In the genomic region with DNA sequence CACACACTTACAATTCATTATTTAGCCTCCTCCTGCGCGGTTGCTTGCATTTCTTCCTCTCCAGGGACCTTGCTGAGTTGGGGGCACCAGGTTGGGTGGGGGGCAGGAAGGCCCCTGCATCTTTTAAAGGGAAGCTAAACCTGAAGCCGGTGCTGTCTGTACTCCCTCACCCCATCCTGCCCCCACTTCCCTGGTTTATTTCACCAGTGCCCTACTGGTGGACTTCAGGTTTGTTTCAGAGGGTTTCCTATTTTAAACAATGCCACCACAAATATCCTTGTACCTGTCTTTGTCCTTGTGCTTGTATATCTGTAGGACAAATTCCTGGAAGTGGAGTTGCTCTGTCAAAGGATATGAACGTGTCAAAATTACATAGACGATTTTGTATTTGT, we compare ENCODE assay signal across 11 cellular contexts. TPM values are rescaled to one million over a fixed set of nuclear protein-coding genes. Genes with fewer than 3 reads are reported as not detected.
DNase-seq lines count a peak whose midpoint lies in the region; ATAC-seq and TF ChIP-seq lines count a peak whose summit lies in the region.
"Had no signal": no experiment of that assay in that cellular context is flagged by ENCODE, and none has a peak within 500 bp of the region (broad histone marks: within the 10 kb centered on the region; RNA-seq: fewer than 3 reads in every experiment).

No MANE protein-coding gene starts in this region.

- H3K9ac ChIP-seq in HUES48 (ENCODE audit: low read depth, low read length), result no peak overlapping the region

- intact Hi-C loops in body of pancreas (cut with DNase I), result no loop called here
- intact Hi-C loops in left lung (cut with DNase I), result no loop called here

- H3K27me3 ChIP-seq in HUES48 (ENCODE audit: control insufficient read depth, insufficient read depth, low read length), result no peaks in the 10 kb centered on the region
- H3K27me3 ChIP-seq in body of pancreas, result no peaks in the 10 kb centered on the region
- H3K27me3 ChIP-seq in left lung, result no peaks in the 10 kb centered on the region
- no peaks in the 10 kb centered on the region for H3K27me3 ChIP-seq in right atrium auricular region

- H3K9me3 Mint-ChIP-seq in type B pancreatic cell, result no peaks in the 10 kb centered on the region
- H3K9me3 Mint-ChIP-seq: naive thymus-derived CD4-positive, alpha-beta T cell had no signal

- no peak overlapping the region for H3K4me3 ChIP-seq in HUES48 (ENCODE audit: low read depth, low read length)
- H3K4me3 ChIP-seq in body of pancreas, result no peak overlapping the region
- H3K4me3 ChIP-seq in left lung, result no peak overlapping the region
- no peak overlapping the region for H3K4me3 ChIP-seq in right atrium auricular region

- H3K27ac ChIP-seq in HUES48 (ENCODE audit: low read depth, low read length), result peak overlapping the region; percentile 65
- peak overlapping the region in 3 of 4 donors; percentile 59 to 73 (median 71) for H3K27ac ChIP-seq in body of pancreas
- peak overlapping the region; percentile 67 to 85 for H3K27ac ChIP-seq in left lung
- peak overlapping the region in 1 of 2 donors; percentile 7 for H3K27ac ChIP-seq in right atrium auricular region

- DNase-seq in body of pancreas, result no peak
- no peak for DNase-seq in left lung
- DNase-seq in type B pancreatic cell (ENCODE audit: extremely low spot score, unreplicated experiment), result no peak
- DNase-seq in NCI-H1694 treated with DMSO at 0.1 percent for 48 hours (lab: John Stamatoyannopoulos, UW), result no peak
- no peak for DNase-seq in activated effector memory CD4-positive, alpha-beta T cell treated with Interleukin-2 at 50 U/mL for 16 hours
- no peak for DNase-seq in right atrium auricular region (ENCODE audit: low spot score)
- DNase-seq: DMS 273 treated with DMSO at 0.1 percent for 48 hours; naive thymus-derived CD4-positive, alpha-beta T cell; SHP77 treated with DMSO at 0.1 percent for 48 hours had no signal

- no peaks in the 10 kb centered on the region for H3K27me3 Mint-ChIP-seq in type B pancreatic cell

- TF ChIP-seq POLR2A in body of pancreas (IDR thresholded peaks at IDR 0.05), result no peak

- H3K4me3 Mint-ChIP-seq in type B pancreatic cell, result peak overlapping the region; percentile 78
- H3K4me3 Mint-ChIP-seq: naive thymus-derived CD4-positive, alpha-beta T cell had no signal

- H3K27ac Mint-ChIP-seq in type B pancreatic cell, result peak overlapping the region; percentile 94

- H3K9me3 ChIP-seq in HUES48 (ENCODE audit: control insufficient read depth, insufficient read depth, low read length), result no peaks in the 10 kb centered on the region
- H3K9me3 ChIP-seq in body of pancreas, result no peaks in the 10 kb centered on the region
- no peaks in the 10 kb centered on the region for H3K9me3 ChIP-seq in left lung
- no peaks in the 10 kb centered on the region for H3K9me3 ChIP-seq in right atrium auricular region

- peaks cover 54% of the 10 kb centered on the region for H3K4me1 Mint-ChIP-seq in type B pancreatic cell (ENCODE audit: unreplicated experiment)

- H3K4me1 ChIP-seq in HUES48 (ENCODE audit: control insufficient read depth, insufficient read depth, low read length) (peaks cover 45% of the 10 kb centered on the region), body of pancreas (peaks cover 19% of the 10 kb centered on the region), left lung (peaks cover 11 to 28% of the 10 kb centered on the region in 2 donors), right atrium auricular region (peaks cover 0 to 17% of the 10 kb centered on the region in 2 donors)

- TF ChIP-seq CTCF in body of pancreas (IDR thresholded peaks at IDR 0.05) (no peak), left lung (IDR thresholded peaks at IDR 0.05) (no peak), type B pancreatic cell (conservative IDR thresholded peaks at IDR 0.05) (peak; percentile 47), right atrium auricular region (IDR thresholded peaks at IDR 0.05) (no peak)

- H3K36me3 Mint-ChIP-seq in type B pancreatic cell, result peaks cover 3% of the 10 kb centered on the region
- H3K36me3 Mint-ChIP-seq: naive thymus-derived CD4-positive, alpha-beta T cell had no signal

- WGBS in body of pancreas, 2 donors, result 34 to 40% methylated on average over 4 to 5 of the region's 5 CpGs

- H3K36me3 ChIP-seq in HUES48 (ENCODE audit: control insufficient read depth, insufficient read depth, low read length) (no peaks in the 10 kb centered on the region), body of pancreas (replicated peaks in 1 of 2; ENCODE audit: insufficient read depth in 1 of 2, low read depth in 2 of 2) (no peaks in the 10 kb centered on the region), left lung (no peaks in the 10 kb centered on the region), right atrium auricular region (no peaks in the 10 kb centered on the region)

- ATAC-seq in body of pancreas, result no peak
- peak; percentile 1 for ATAC-seq in left lung
- no peak for ATAC-seq in HG02623 (IDR thresholded peaks at IDR 0.05; ENCODE audit: unreplicated experiment)
- ATAC-seq: naive thymus-derived CD4-positive, alpha-beta T cell had no signal

RNA-seq across cellular contexts. Expression of a gene that starts 21.0 kb away (rescaled TPM):
- total RNA-seq in body of pancreas, result 10 to 100 TPM; 26.4 to 28.0 TPM
- total RNA-seq in left lung, result 100 to 1,000 TPM in 1 of 2 donors, 10 to 100 TPM in 1; 89.2 to 179 TPM
- 115 and 155 TPM in 2 replicates for total RNA-seq in type B pancreatic cell (ENCODE audit: low replicate concordance)
- total RNA-seq in right atrium auricular region, result 10 to 100 TPM in 1 of 2 donors, 1 to 10 TPM in 1; 4.5 to 12.7 TPM

RNA-seq across cellular contexts. Expression of a gene that starts 37.7 kb away (rescaled TPM):
- total RNA-seq in body of pancreas (10 to 100 TPM; 19.8 to 33.5 TPM), left lung (10 to 100 TPM; 20.2 to 38.8 TPM), type B pancreatic cell (ENCODE audit: low replicate concordance) (33.2 and 36.4 TPM in 2 replicates), right atrium auricular region (10 to 100 TPM; 22.5 to 46.5 TPM)

RNA-seq across cellular contexts. Expression of a gene that starts 37.9 kb away (rescaled TPM):
- total RNA-seq in body of pancreas, result 10 to 100 TPM; 13.5 to 15.2 TPM
- total RNA-seq in left lung, result 10 to 100 TPM; 35.2 to 43.4 TPM
- 58.6 and 71.8 TPM in 2 replicates for total RNA-seq in type B pancreatic cell (ENCODE audit: low replicate concordance)
- 10 to 100 TPM; 37.0 to 41.0 TPM for total RNA-seq in right atrium auricular region

RNA-seq across cellular contexts. Expression of a gene that starts 43.4 kb away (rescaled TPM):
- total RNA-seq in body of pancreas (10 to 100 TPM; 16.3 to 24.4 TPM), left lung (10 to 100 TPM; 22.0 to 28.4 TPM), type B pancreatic cell (ENCODE audit: low replicate concordance) (53.7 and 65.0 TPM in 2 replicates), right atrium auricular region (1 to 10 TPM; 6.5 to 9.0 TPM)
